Comparison of ENCODE assay signal across 6 cellular contexts in genomic region chr16:648071-648785, GRCh38. TPM values are rescaled to one million over a fixed set of nuclear protein-coding genes. Genes with fewer than 3 reads are reported as not detected.
DNase-seq lines count a peak whose midpoint lies in the region.

No MANE protein-coding gene starts in this region.

- no peaks in the 10 kb centered on the region; the same call in 1 of the 2 replicates for H3K4me1 ChIP-seq in SJCRH30
- peaks cover 15 to 19% of the 10 kb centered on the region in 2 donors for H3K4me1 ChIP-seq in esophagus (ENCODE audit: control insufficient read depth in 2 of 2, insufficient read depth in 2 of 2, low read length in 1 of 2)

- H3K27me3 ChIP-seq in SJCRH30 (no peaks in the 10 kb centered on the region), esophagus (ENCODE audit: control insufficient read depth in 1 of 2, insufficient read depth in 2 of 2, low read length in 2 of 2) (no peaks in the 10 kb centered on the region)

- no peaks in the 10 kb centered on the region for H3K9me3 ChIP-seq in SJCRH30 (replicated peaks)
- no peaks in the 10 kb centered on the region for H3K9me3 ChIP-seq in esophagus (ENCODE audit: control insufficient read depth in 2 of 2, insufficient read depth in 1 of 2, low read depth in 1 of 2, low read length in 1 of 2)

- DNase-seq in NCI-H1436 (lab: John Stamatoyannopoulos, UW) = peak; percentile 25
- no peak for DNase-seq in NCI-H1436 treated with DMSO at 0.1 percent for 48 hours (lab: John Stamatoyannopoulos, UW)
- DNase-seq in SJCRH30 = peak in 1 of 2 experiments; percentile 22
- DNase-seq in stimulated activated CD4-positive, alpha-beta T cell treated with anti-CD3 and anti-CD28 coated beads, Interleukin-1b, Interleukin-23, amount 100 ng/mL, for 48 hours = peak; percentile 48
- DNase-seq in activated CD4-positive, CD25-positive, alpha-beta regulatory T cell treated with anti-CD3 and anti-CD28 coated beads, Interleukin-2, amount 50 U/mL, for 72 hours = no peak

- peak overlapping the region; percentile 75 for H3K4me3 ChIP-seq in SJCRH30
- H3K4me3 ChIP-seq in esophagus (ENCODE audit: low read depth in 1 of 2, low read length in 2 of 2) = peak overlapping the region; percentile 62 to 83

- H3K36me3 ChIP-seq in SJCRH30 (no peaks in the 10 kb centered on the region), esophagus (ENCODE audit: control insufficient read depth in 2 of 2, insufficient read depth in 2 of 2, low read length in 1 of 2) (no peaks in the 10 kb centered on the region)

- H3K27ac ChIP-seq in SJCRH30 (no peak overlapping the region; the same call in 1 of the 2 replicates), esophagus (ENCODE audit: low read depth in 2 of 2, low read length in 1 of 2) (peak overlapping the region; percentile 87 to 90)

- WGBS in esophagus, 2 donors = 18 to 27% methylated on average over 25 of the region's 25 CpGs

RNA-seq across cellular contexts. Expression of gene WDR90, which starts 0.9 kb away (rescaled TPM):
- 10.5 and 18.3 TPM in 2 replicates for total RNA-seq in SJCRH30 (2014; rRNA removed; shearing (Covaris generic))
- polyA plus RNA-seq in esophagus = 10 to 100 TPM; 19.5 to 45.3 TPM

RNA-seq across cellular contexts. Expression of gene MCRIP2, which starts 6.6 kb away (rescaled TPM):
- total RNA-seq in SJCRH30 (2014; rRNA removed; shearing (Covaris generic)) = 3.3 and 4.6 TPM in 2 replicates
- 10 to 100 TPM; 23.9 to 31.4 TPM for polyA plus RNA-seq in esophagus

RNA-seq across cellular contexts. Expression of gene METTL26, which starts 12.1 kb away (rescaled TPM):
- total RNA-seq in SJCRH30 (2014; rRNA removed; shearing (Covaris generic)) = 60.9 and 72.6 TPM in 2 replicates
- 10 to 100 TPM; 73.2 to 94.3 TPM for polyA plus RNA-seq in esophagus

RNA-seq across cellular contexts. Expression of gene WFIKKN1, which starts 17.4 kb away (rescaled TPM):
- total RNA-seq in SJCRH30 (2014; rRNA removed; shearing (Covaris generic)) = 0.04 and 0.05 TPM in 2 replicates
- 1 to 10 TPM in 1 of 2 donors, under 1 TPM in 1; 0.11 to 1.5 TPM for polyA plus RNA-seq in esophagus

RNA-seq across cellular contexts. Expression of gene RHOT2, which starts 19.7 kb away (rescaled TPM):
- 41.0 and 66.2 TPM in 2 replicates for total RNA-seq in SJCRH30 (2014; rRNA removed; shearing (Covaris generic))
- 100 to 1,000 TPM in 1 of 2 donors, 10 to 100 TPM in 1; 87.1 to 152 TPM for polyA plus RNA-seq in esophagus

Comparison
In these comparisons a context has a peak if more than half of its experiments do, and no peak if none do; other contexts are left out.
1. DNase-seq: peak in NCI-H1436 (single experiment) and stimulated activated CD4-positive, alpha-beta T cell treated with anti-CD3 and anti-CD28 coated beads, Interleukin-1b, Interleukin-23, amount 100 ng/mL, for 48 hours (single experiment); none in NCI-H1436 treated with DMSO at 0.1 percent for 48 hours (single experiment) and activated CD4-positive, CD25-positive, alpha-beta regulatory T cell treated with anti-CD3 and anti-CD28 coated beads, Interleukin-2, amount 50 U/mL, for 72 hours (single experiment).